2 cellular contexts compared by ENCODE assay signal in genomic region chr7:415646-416525, GRCh38.
TF ChIP-seq lines count a peak whose summit lies in the region.

No MANE protein-coding gene starts in this region.

TF ChIP-seq in SK-N-SH, 30 proteins besides CTCF, POLR2A, EP300 and RAD21 (continued from another document):
- TF ChIP-seq NFIC (IDR thresholded peaks at IDR 0.05; ENCODE audit: borderline replicate concordance) (no peak), FOXJ3 (CRISPR knock-in tag; IDR thresholded peaks at IDR 0.05) (no peak), RXRA (IDR thresholded peaks at IDR 0.05; ENCODE audit: borderline replicate concordance, low read depth) (no peak), USF2 (IDR thresholded peaks at IDR 0.05; ENCODE audit: borderline replicate concordance, low read depth, low read length) (no peak), RFX5 (IDR thresholded peaks at IDR 0.05; ENCODE audit: low read length) (no peak), FOXM1 (IDR thresholded peaks at IDR 0.05; ENCODE audit: low read depth) (no peak)
TF ChIP-seq in SK-N-SH: peak in this region for 0.

TF ChIP-seq in SK-N-SH treated with all-trans-retinoic acid at 6 μM for 48 hours, 23 proteins besides CTCF, POLR2A, EP300 and RAD21 (continued from another document):
- no peak for TF ChIP-seq TOX (CRISPR knock-in tag; IDR thresholded peaks at IDR 0.05; ENCODE audit: borderline replicate concordance)
